Comparison of ENCODE assay signal across 20 cellular contexts in genomic region chrX:2548731-2549423, GRCh38. TPM values are rescaled to one million over a fixed set of nuclear protein-coding genes. Genes with fewer than 3 reads are reported as not detected.
DNase-seq lines count a peak whose midpoint lies in the region; ATAC-seq, FAIRE-seq and TF ChIP-seq lines count a peak whose summit lies in the region.
"Had no signal": no experiment of that assay in that cellular context is flagged by ENCODE, and none has a peak within 500 bp of the region (broad histone marks: within the 10 kb centered on the region; RNA-seq: fewer than 3 reads in every experiment).

No MANE protein-coding gene starts in this region.

- H3K27me3 ChIP-seq in HAP-1 (ENCODE audit: low read depth) (no peaks in the 10 kb centered on the region), GM12878 (replicated peaks in 1 of 2; ENCODE audit: control insufficient read depth in 2 of 2, insufficient read depth in 2 of 2, low read length in 1 of 2) (no peaks in the 10 kb centered on the region), mesendoderm (ENCODE audit: insufficient read depth, low read length, poor library complexity) (no peaks in the 10 kb centered on the region), PC-9 (ENCODE audit: insufficient read depth, low read depth) (peaks cover 25% of the 10 kb centered on the region)
- H3K27me3 ChIP-seq: SJSA1, upper lobe of right lung had no signal

- RAD21 ChIA-PET in GM12878 (lab: Charles Lee; ENCODE audit: unreplicated experiment): no interaction called here

- H2AK5ac ChIP-seq in mesendoderm (ENCODE audit: low read length): no peak overlapping the region

- no peak overlapping the region for H3K4me3 ChIP-seq in AG10803 (ENCODE audit: low read length)
- H3K4me3 ChIP-seq in HAP-1: peak overlapping the region; percentile 6; the same call in 1 of the 2 replicates
- H3K4me3 ChIP-seq in GM12878: no peak overlapping the region
- H3K4me3 ChIP-seq in mesendoderm (ENCODE audit: low read length): no peak overlapping the region
- H3K4me3 ChIP-seq in PC-9: no peak overlapping the region
- H3K4me3 ChIP-seq: breast epithelium, SJSA1, stomach, upper lobe of right lung had no signal

- H3K4me2 ChIP-seq in GM12878 (ENCODE audit: control insufficient read depth, insufficient read depth) (no peak overlapping the region), mesendoderm (ENCODE audit: low read length) (no peak overlapping the region), PC-9 (no peak overlapping the region)

- H4K5ac ChIP-seq in mesendoderm (ENCODE audit: low read length): no peak overlapping the region

- SMC1A ChIA-PET in GM12878 (lab: Charles Lee; ENCODE audit: uncharacterized antibody, unreplicated experiment): no interaction called here

- H3K9me3 ChIP-seq in HAP-1 (no peaks in the 10 kb centered on the region), GM12878 (replicated peaks; ENCODE audit: control insufficient read depth, insufficient read depth, low read length) (peaks cover 3% of the 10 kb centered on the region; the same call in 2 of the 3 replicates), PC-9 (ENCODE audit: insufficient read depth, low read depth) (no peaks in the 10 kb centered on the region)
- H3K9me3 ChIP-seq: breast epithelium, SJSA1, stomach, upper lobe of right lung had no signal

- no peak overlapping the region for H3K4ac ChIP-seq in mesendoderm (ENCODE audit: low read depth, low read length)

- H3K27ac ChIP-seq in GM12878 (ENCODE audit: control insufficient read depth, insufficient read depth) (no peak overlapping the region), mesendoderm (ENCODE audit: low read depth, low read length) (no peak overlapping the region), PC-9 (no peak overlapping the region)
- H3K27ac ChIP-seq: breast epithelium, epithelial cell of prostate, parathyroid adenoma, SJSA1, upper lobe of right lung had no signal

- H3K27ac Mint-ChIP-seq in activated naive CD4-positive, alpha-beta T cell treated with anti-CD3 and anti-CD28 coated beads for 36 hours: no peak overlapping the region
- no peak overlapping the region for H3K27ac Mint-ChIP-seq in activated CD4-positive, alpha-beta T cell treated with anti-CD3 and anti-CD28 coated beads, Interleukin-2, amount 10 ng/mL, durations not matched to agents 7 days and 5 days
- H3K27ac Mint-ChIP-seq: activated CD8-positive, alpha-beta T cell treated with anti-CD3 and anti-CD28 coated beads, Interleukin-2, amount 10 ng/mL, durations not matched to agents 7 days and 5 days; activated naive CD8-positive, alpha-beta T cell treated with anti-CD3 and anti-CD28 coated beads, Interleukin-2, amount 50 U/mL, for 24 hours had no signal

- H3K4me1 Mint-ChIP-seq in activated naive CD4-positive, alpha-beta T cell treated with anti-CD3 and anti-CD28 coated beads for 36 hours (ENCODE audit: low read depth): no peaks in the 10 kb centered on the region
- no peaks in the 10 kb centered on the region for H3K4me1 Mint-ChIP-seq in activated CD4-positive, alpha-beta T cell treated with anti-CD3 and anti-CD28 coated beads, Interleukin-2, amount 10 ng/mL, durations not matched to agents 7 days and 5 days
- H3K4me1 Mint-ChIP-seq: activated naive CD8-positive, alpha-beta T cell treated with anti-CD3 and anti-CD28 coated beads, Interleukin-2, amount 50 U/mL, for 24 hours had no signal

- intact Hi-C loops in GM12878 (cut with micrococcal nuclease; ENCODE audit: unreplicated experiment): no loop called here
- intact Hi-C loops in PC-9 (cut with micrococcal nuclease; ENCODE audit: unreplicated experiment): no loop called here
- intact Hi-C loops in activated naive CD4-positive, alpha-beta T cell treated with anti-CD3 and anti-CD28 coated beads for 36 hours (cut with micrococcal nuclease): no loop called here

- H3K9ac ChIP-seq in GM12878 (ENCODE audit: control insufficient read depth, insufficient read depth, low read length): no peak overlapping the region
- no peak overlapping the region for H3K9ac ChIP-seq in mesendoderm (ENCODE audit: low read length)
- H3K9ac ChIP-seq: parathyroid adenoma had no signal

- no peaks in the 10 kb centered on the region for H4K20me1 ChIP-seq in GM12878 (ENCODE audit: control insufficient read depth, insufficient read depth)
- no peaks in the 10 kb centered on the region for H4K20me1 ChIP-seq in PC-9 (ENCODE audit: insufficient read depth)

- FAIRE-seq in GM12878 (lab: Jason Lieb, UNC): no peak

- WGBS in GM12878 (ENCODE audit: insufficient coverage, insufficient replicate concordance, low lambda C conversion rate, missing lambda C conversion rate): 73% methylated on average over 10 of the region's 10 CpGs
- no CpG with 5 or more reads among the region's 10 CpGs for WGBS in mesendoderm (ENCODE audit: extremely low coverage, insufficient coverage, low lambda C conversion rate)

- H3F3A ChIP-seq in PC-9 (ENCODE audit: insufficient read depth, low read depth): no peaks in the 10 kb centered on the region

- TF ChIP-seq POLR2A in GM12878 (IDR thresholded peaks at IDR 0.05; ENCODE audit: low read depth, low read length): no peak

- no peak for ATAC-seq in GM12878
- ATAC-seq in GM18870 (IDR thresholded peaks at IDR 0.05; ENCODE audit: unreplicated experiment): no peak
- ATAC-seq: activated CD8-positive, alpha-beta T cell treated with anti-CD3 and anti-CD28 coated beads, Interleukin-2, amount 10 ng/mL, durations not matched to agents 7 days and 5 days; activated naive CD8-positive, alpha-beta T cell treated with anti-CD3 and anti-CD28 coated beads, Interleukin-2, amount 50 U/mL, for 24 hours had no signal

- in situ Hi-C loops in HAP-1 (cut with MboI; ENCODE audit: low sequenced_read_pairs): loop anchor here (5.0 kb wide), 1 partner anchor 42 kb away; no protein-coding TSS in a partner anchor
- in situ Hi-C loops in GM12878 (cut with MboI): no loop called here

- H2BK5ac ChIP-seq in mesendoderm (ENCODE audit: low read length): no peak overlapping the region

- no peak overlapping the region for H2BK15ac ChIP-seq in mesendoderm (replicated peaks; ENCODE audit: low read depth)

- no peak overlapping the region for H3K4me3 Mint-ChIP-seq in activated naive CD4-positive, alpha-beta T cell treated with anti-CD3 and anti-CD28 coated beads for 36 hours
- H3K4me3 Mint-ChIP-seq in activated CD4-positive, alpha-beta T cell treated with anti-CD3 and anti-CD28 coated beads, Interleukin-2, amount 10 ng/mL, durations not matched to agents 7 days and 5 days: no peak overlapping the region
- H3K4me3 Mint-ChIP-seq: activated CD8-positive, alpha-beta T cell treated with anti-CD3 and anti-CD28 coated beads, Interleukin-2, amount 10 ng/mL, durations not matched to agents 7 days and 5 days; activated naive CD8-positive, alpha-beta T cell treated with anti-CD3 and anti-CD28 coated beads, Interleukin-2, amount 50 U/mL, for 24 hours had no signal

- no peak overlapping the region for H3K56ac ChIP-seq in mesendoderm (ENCODE audit: low read length)

- CTCF ChIA-PET in GM12878 (lab: Yijun Ruan, JAX): no interaction called here
- CTCF ChIA-PET in PC-9 (lab: Charles Lee): no interaction called here
- CTCF ChIA-PET in activated naive CD4-positive, alpha-beta T cell treated with anti-CD3 and anti-CD28 coated beads for 36 hours (lab: Charles Lee): no interaction called here
- CTCF ChIA-PET in activated CD4-positive, alpha-beta T cell treated with anti-CD3 and anti-CD28 coated beads, Interleukin-2, amount 10 ng/mL, durations not matched to agents 7 days and 5 days (lab: Charles Lee): no interaction called here

- H2AFZ ChIP-seq in GM12878 (ENCODE audit: control insufficient read depth, low read depth, low read length) (no peak overlapping the region), PC-9 (no peak overlapping the region)
- H2AFZ ChIP-seq: parathyroid adenoma had no signal

- H3K9me3 Mint-ChIP-seq in activated naive CD4-positive, alpha-beta T cell treated with anti-CD3 and anti-CD28 coated beads for 36 hours: peaks cover 8% of the 10 kb centered on the region
- H3K9me3 Mint-ChIP-seq in activated CD4-positive, alpha-beta T cell treated with anti-CD3 and anti-CD28 coated beads, Interleukin-2, amount 10 ng/mL, durations not matched to agents 7 days and 5 days: peaks cover 5% of the 10 kb centered on the region

- peaks cover 6% of the 10 kb centered on the region for H3K27me3 Mint-ChIP-seq in activated naive CD4-positive, alpha-beta T cell treated with anti-CD3 and anti-CD28 coated beads for 36 hours (ENCODE audit: low read depth)
- H3K27me3 Mint-ChIP-seq in activated CD4-positive, alpha-beta T cell treated with anti-CD3 and anti-CD28 coated beads, Interleukin-2, amount 10 ng/mL, durations not matched to agents 7 days and 5 days: peaks cover 2% of the 10 kb centered on the region

- H3K9me2 ChIP-seq in PC-9 (ENCODE audit: insufficient read depth): no peaks in the 10 kb centered on the region

- TF ChIP-seq CTCF in AG10803 (conservative IDR thresholded peaks at IDR 0.05; ENCODE audit: low read length) (no peak), GM12878 (IDR thresholded peaks at IDR 0.05 in 2 of 3, conservative IDR thresholded peaks at IDR 0.05 in 1 of 3; ENCODE audit: control insufficient read depth in 2 of 3, extremely low read depth in 1 of 3, insufficient read depth in 1 of 3, low read depth in 3 of 3, low read length in 3 of 3) (no peak), PC-9 (conservative IDR thresholded peaks at IDR 0.05) (no peak)

- H3K23ac ChIP-seq in mesendoderm (ENCODE audit: low read length): no peak overlapping the region

- no peak for TF ChIP-seq RAD21 in GM12878 (IDR thresholded peaks at IDR 0.05; ENCODE audit: insufficient read depth, low read depth, low read length)

- H3K79me1 ChIP-seq in mesendoderm (ENCODE audit: low read length): no peaks in the 10 kb centered on the region

- POLR2A ChIA-PET in GM12878 (lab: Charles Lee) (no interaction called here), PC-9 (lab: Charles Lee; ENCODE audit: unreplicated experiment) (no interaction called here)
- POLR2A ChIA-PET in activated CD4-positive, alpha-beta T cell treated with anti-CD3 and anti-CD28 coated beads, Interleukin-2, amount 10 ng/mL, durations not matched to agents 7 days and 5 days (lab: Charles Lee): no interaction called here

- H3K4me1 ChIP-seq in HAP-1 (peaks cover 48% of the 10 kb centered on the region), GM12878 (ENCODE audit: control insufficient read depth, insufficient read depth, low read length) (no peaks in the 10 kb centered on the region), mesendoderm (ENCODE audit: control insufficient read depth, low read depth, low read length) (peaks cover 5% of the 10 kb centered on the region), PC-9 (replicated peaks; ENCODE audit: insufficient read depth) (no peaks in the 10 kb centered on the region)
- H3K4me1 ChIP-seq: breast epithelium, parathyroid adenoma, stomach, upper lobe of right lung had no signal

- H3K36me3 Mint-ChIP-seq in activated naive CD4-positive, alpha-beta T cell treated with anti-CD3 and anti-CD28 coated beads for 36 hours (ENCODE audit: low read depth): no peaks in the 10 kb centered on the region
- no peaks in the 10 kb centered on the region for H3K36me3 Mint-ChIP-seq in activated CD4-positive, alpha-beta T cell treated with anti-CD3 and anti-CD28 coated beads, Interleukin-2, amount 10 ng/mL, durations not matched to agents 7 days and 5 days (ENCODE audit: low read depth)

- no peak overlapping the region for H3K18ac ChIP-seq in mesendoderm (ENCODE audit: low read length)

- DNase-seq in AG10803 (ENCODE audit: low read depth) (peak; percentile 10), HAP-1 (ENCODE audit: low spot score in 2 of 2) (peak; percentile 82 to 97), GM12878 (ENCODE audit: low read depth, low spot score) (no peak), mesendoderm (peak; percentile 59), PC-9 (no peak)
- DNase-seq in activated naive CD4-positive, alpha-beta T cell treated with anti-CD3 and anti-CD28 coated beads for 36 hours: no peak
- DNase-seq in activated CD4-positive, alpha-beta T cell treated with anti-CD3 and anti-CD28 coated beads, Interleukin-2, amount 10 ng/mL, durations not matched to agents 7 days and 5 days: no peak
- DNase-seq: activated CD4-positive, CD25-positive, alpha-beta regulatory T cell; activated CD8-positive, alpha-beta T cell treated with anti-CD3 and anti-CD28 coated beads, Interleukin-2, amount 10 ng/mL, durations not matched to agents 7 days and 5 days; activated naive CD8-positive, alpha-beta T cell treated with anti-CD3 and anti-CD28 coated beads, Interleukin-2, amount 50 U/mL, for 24 hours; dermis blood vessel endothelial cell; EL; foreskin melanocyte; stomach; upper lobe of right lung had no signal

- H3K79me2 ChIP-seq in GM12878 (ENCODE audit: control insufficient read depth, insufficient read depth, low read length) (no peaks in the 10 kb centered on the region), mesendoderm (ENCODE audit: control insufficient read depth, insufficient read depth, low read length) (no peaks in the 10 kb centered on the region), PC-9 (ENCODE audit: low read depth) (no peaks in the 10 kb centered on the region)
- H3K79me2 ChIP-seq: parathyroid adenoma had no signal

- H4K8ac ChIP-seq in mesendoderm (ENCODE audit: low read depth, low read length): no peak overlapping the region

- BruUV-seq in GM12878 (replicated peaks; lab: Mats Ljungman, UMichigan) (no TSS peak), PC-9 (replicated peaks; lab: Mats Ljungman, UMichigan) (no TSS peak)

- no peak overlapping the region for H2BK120ac ChIP-seq in mesendoderm (ENCODE audit: low read depth, low read length)

- TF ChIP-seq EP300 in GM12878 (IDR thresholded peaks at IDR 0.05; ENCODE audit: borderline replicate concordance in 1 of 2, control insufficient read depth in 1 of 2, low read depth in 2 of 2, low read length in 2 of 2): no peak

- H3K36me3 ChIP-seq in HAP-1 (replicated peaks) (no peaks in the 10 kb centered on the region), GM12878 (ENCODE audit: control insufficient read depth in 2 of 2, insufficient read depth in 2 of 2, low read length in 1 of 2) (no peaks in the 10 kb centered on the region), mesendoderm (ENCODE audit: control insufficient read depth, insufficient read depth, low read length) (no peaks in the 10 kb centered on the region), PC-9 (ENCODE audit: low read depth) (no peaks in the 10 kb centered on the region)
- H3K36me3 ChIP-seq: breast epithelium, SJSA1, stomach, upper lobe of right lung had no signal

RNA-seq across cellular contexts. Expression of gene DHRSX, which starts 48.1 kb away (rescaled TPM):
- total RNA-seq in GM12878 (2013; cell fraction: nucleolus; rRNA removed): 47.4 and 74.2 TPM in 2 replicates
- total RNA-seq in GM12878 (2014; rRNA removed) (17.6 and 20.7 TPM in 2 replicates), GM12878 (2014; rRNA removed; fragmentation: Illumina TruSeq; extraction: Trizol) (9.0 and 11.3 TPM in 2 replicates), GM12878 (2021) (22.4 and 22.9 TPM in 2 replicates), PC-9 (2021) (13.2 and 15.2 TPM in 2 replicates)
- 9.9 TPM for polyA plus RNA-seq in GM12878 (2011; ENCODE audit: low read depth)
- polyA plus RNA-seq in GM12878 (2011; rRNA removed) (20.8 and 22.0 TPM in 2 replicates), GM12878 (2014; fragmentation: Illumina TruSeq; extraction: Trizol) (12.4 and 12.9 TPM in 2 replicates), GM12878 (2014; fragmentation: Nextera tagmentation; extraction: Ambion mirVana) (1 to 10 TPM; 1.7 to 3.3 TPM), GM12878 (2014; rRNA removed) (15.5 and 18.9 TPM in 2 replicates), GM12878 (2016; fragmentation: Nextera tagmentation; extraction: Ambion mirVana) (10 to 100 TPM; 33.5 to 39.5 TPM)
- 38.0 and 38.2 TPM in 2 replicates for polyA plus RNA-seq in GM12878 (2011; cell fraction: cytosol; rRNA removed)
- polyA plus RNA-seq in GM12878 (2011; cell fraction: nucleus; rRNA removed): 24.8 TPM in 2 replicates
- 22.3 and 28.7 TPM in 2 replicates for polyA plus RNA-seq in GM12878 (2012)
- 25.2 and 29.1 TPM in 2 replicates for polyA minus RNA-seq in GM12878 (2011; rRNA and poly(A)+ RNA removed)
- 9.5 and 9.8 TPM in 2 replicates for polyA minus RNA-seq in GM12878 (2011; cell fraction: cytosol; rRNA and poly(A)+ RNA removed)
- 11.2 and 17.8 TPM in 2 replicates for polyA minus RNA-seq in GM12878 (2011; cell fraction: nucleus; rRNA and poly(A)+ RNA removed)
- 15.7 TPM for polyA plus RNA-seq in mesendoderm (2013, experiment 1 of 2)
- 15.1 TPM for polyA plus RNA-seq in mesendoderm (2013, experiment 2 of 2)
- 10 to 100 TPM; 18.8 to 21.4 TPM for total RNA-seq in activated naive CD4-positive, alpha-beta T cell treated with anti-CD3 and anti-CD28 coated beads for 36 hours
- total RNA-seq in activated CD4-positive, alpha-beta T cell treated with anti-CD3 and anti-CD28 coated beads, Interleukin-2, amount 10 ng/mL, durations not matched to agents 7 days and 5 days: 10 to 100 TPM; 15.5 to 16.1 TPM

RNA-seq across cellular contexts. Expression of gene ZBED1, which starts 48.1 kb away (rescaled TPM):
- 44.8 and 56.2 TPM in 2 replicates for total RNA-seq in GM12878 (2013; cell fraction: nucleolus; rRNA removed)
- total RNA-seq in GM12878 (2014; rRNA removed) (45.6 and 48.9 TPM in 2 replicates), GM12878 (2014; rRNA removed; fragmentation: Illumina TruSeq; extraction: Trizol) (33.9 and 40.0 TPM in 2 replicates), GM12878 (2021) (73.6 and 75.5 TPM in 2 replicates), PC-9 (2021) (11.1 and 14.0 TPM in 2 replicates)
- polyA plus RNA-seq in GM12878 (2011; ENCODE audit: low read depth): 11.5 TPM
- polyA plus RNA-seq in GM12878 (2011; rRNA removed) (24.1 and 32.8 TPM in 2 replicates), GM12878 (2014; fragmentation: Illumina TruSeq; extraction: Trizol) (31.7 and 38.6 TPM in 2 replicates), GM12878 (2014; fragmentation: Nextera tagmentation; extraction: Ambion mirVana) (1 to 10 TPM; 1.9 to 4.8 TPM), GM12878 (2014; rRNA removed) (40.9 and 43.1 TPM in 2 replicates), GM12878 (2016; fragmentation: Nextera tagmentation; extraction: Ambion mirVana) (10 to 100 TPM; 47.6 to 48.3 TPM)
- 48.5 and 59.8 TPM in 2 replicates for polyA plus RNA-seq in GM12878 (2011; cell fraction: cytosol; rRNA removed)
- polyA plus RNA-seq in GM12878 (2011; cell fraction: nucleus; rRNA removed): 14.8 and 27.3 TPM in 2 replicates
- polyA plus RNA-seq in GM12878 (2012): 24.7 and 27.0 TPM in 2 replicates
- 36.8 and 71.4 TPM in 2 replicates for polyA minus RNA-seq in GM12878 (2011; rRNA and poly(A)+ RNA removed)
- 37.2 and 39.3 TPM in 2 replicates for polyA minus RNA-seq in GM12878 (2011; cell fraction: cytosol; rRNA and poly(A)+ RNA removed)
- 9.6 and 22.6 TPM in 2 replicates for polyA minus RNA-seq in GM12878 (2011; cell fraction: nucleus; rRNA and poly(A)+ RNA removed)
- polyA plus RNA-seq in mesendoderm (2013, experiment 1 of 2): 19.3 TPM
- polyA plus RNA-seq in mesendoderm (2013, experiment 2 of 2): 17.8 TPM
- total RNA-seq in activated naive CD4-positive, alpha-beta T cell treated with anti-CD3 and anti-CD28 coated beads for 36 hours: 10 to 100 TPM; 18.9 to 20.6 TPM
- 10 to 100 TPM; 36.5 to 36.9 TPM for total RNA-seq in activated CD4-positive, alpha-beta T cell treated with anti-CD3 and anti-CD28 coated beads, Interleukin-2, amount 10 ng/mL, durations not matched to agents 7 days and 5 days

Comparison
In these comparisons a context has a peak if more than half of its experiments do, and no peak if none do; other contexts are left out.
1. DNase-seq: peak in AG10803 (single experiment), HAP-1 (2 of 2) and mesendoderm (single experiment); none in GM12878 (single experiment), PC-9 (0 of 2), activated naive CD4-positive, alpha-beta T cell treated with anti-CD3 and anti-CD28 coated beads for 36 hours (single experiment) and activated CD4-positive, alpha-beta T cell treated with anti-CD3 and anti-CD28 coated beads, Interleukin-2, amount 10 ng/mL, durations not matched to agents 7 days and 5 days (single experiment).